1 cellular context compared by ENCODE assay signal in genomic region chr4:183175631-183176232, GRCh38.
TF ChIP-seq lines count a peak whose summit lies in the region.

No MANE protein-coding gene starts in this region.

TF ChIP-seq in SK-N-SH, 30 proteins besides CTCF, POLR2A, EP300 and RAD21 (continued from another document):
- no peak for TF ChIP-seq USF1 (IDR thresholded peaks at IDR 0.05; ENCODE audit: borderline replicate concordance, low read depth)
TF ChIP-seq in SK-N-SH: peak in this region for 5.
